8 cellular contexts compared by ENCODE assay signal in genomic region chr14:68355415-68355814, GRCh38.
"Had no signal": no experiment of that assay in that cellular context is flagged by ENCODE, and none has a peak within 500 bp of the region (broad histone marks: within the 10 kb centered on the region; RNA-seq: fewer than 3 reads in every experiment).

No MANE protein-coding gene starts in this region.

- H3K9ac ChIP-seq: KMS-11 had no signal

- FAIRE-seq: HepG2, K562 had no signal

- H3K4me3 ChIP-seq: K562 had no signal

- ATAC-seq: HepG2, K562 had no signal

- H3K27ac Mint-ChIP-seq: IgD-negative memory B cell had no signal

- H3K4me3 Mint-ChIP-seq: IgD-negative memory B cell had no signal

- H3K9me3 Mint-ChIP-seq: IgD-negative memory B cell had no signal

- H3K4me2 ChIP-seq: KMS-11 had no signal

- H3K27ac ChIP-seq: HL-60, KMS-11 had no signal

- DNase-seq: IMR-90, KBM-7, KG1 had no signal
